In the genomic region with DNA sequence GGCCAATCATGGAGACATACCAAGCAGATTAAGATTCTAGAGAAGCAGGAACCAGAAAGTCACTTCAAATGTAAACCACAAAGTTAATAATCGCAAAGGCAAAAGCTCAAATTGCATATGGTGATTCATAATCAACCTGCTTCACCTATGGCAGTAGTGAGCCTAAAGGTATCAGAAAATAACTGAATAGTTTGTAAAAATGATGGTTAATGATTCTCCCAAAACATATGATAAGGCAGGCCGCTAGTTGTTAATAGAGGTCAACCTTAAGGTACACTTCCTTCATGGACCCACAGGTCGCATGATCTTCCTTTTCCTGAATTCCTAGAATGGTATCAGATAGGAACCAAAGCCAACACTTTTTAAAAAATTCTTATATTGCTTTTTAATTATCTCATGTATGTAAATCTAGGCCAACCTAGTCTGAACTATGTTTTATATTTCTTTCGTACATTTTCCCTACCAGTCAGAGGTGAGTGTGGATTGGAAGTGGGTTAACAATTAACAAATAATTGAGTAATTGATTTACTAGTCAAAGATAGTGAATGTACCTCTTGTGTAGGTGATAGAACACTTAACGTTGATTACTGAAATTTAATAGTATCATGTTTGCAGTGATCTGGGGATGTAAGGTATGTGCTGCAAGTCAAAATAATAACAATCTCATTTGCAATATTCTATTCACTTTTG, we compare ENCODE assay signal across 21 cellular contexts. TPM values are rescaled to one million over a fixed set of nuclear protein-coding genes. Genes with fewer than 3 reads are reported as not detected.
A peak's percentile ranks its signal among the peaks of the same experiment; 100 is the strongest.
DNase-seq lines count a peak whose midpoint lies in the region; ATAC-seq, FAIRE-seq and TF ChIP-seq lines count a peak whose summit lies in the region.
"Had no signal": no experiment of that assay in that cellular context is flagged by ENCODE, and none has a peak within 500 bp of the region (broad histone marks: within the 10 kb centered on the region; RNA-seq: fewer than 3 reads in every experiment).

No MANE protein-coding gene starts in this region.

- H3K36me3 Mint-ChIP-seq in activated CD4-positive, alpha-beta T cell treated with anti-CD3 and anti-CD28 coated beads for 36 hours (ENCODE audit: low read depth) = no peaks in the 10 kb centered on the region
- H3K36me3 Mint-ChIP-seq: mesothelial cell of epicardium had no signal

- no peak overlapping the region for H2AFZ ChIP-seq in keratinocyte (ENCODE audit: control insufficient read depth, low read length)

- TF ChIP-seq CTCF in keratinocyte (optimal IDR thresholded peaks at IDR 0.05 in 1 of 3, IDR thresholded peaks at IDR 0.05 in 1 of 3, conservative IDR thresholded peaks at IDR 0.05 in 1 of 3; ENCODE audit: extremely low read depth in 1 of 3, insufficient read depth in 2 of 3, low read length in 3 of 3) = no peak

- no peaks in the 10 kb centered on the region for H3K27me3 ChIP-seq in keratinocyte (ENCODE audit: control insufficient read depth, extremely low read depth, insufficient read depth, low read length)
- H3K27me3 ChIP-seq: BLaER1 treated with 17β-estradiol and CSF1 and Interleukin-3, amounts not matched to agents 10 nM and 100 nM; SJCRH30; upper lobe of left lung had no signal

- H4K20me1 ChIP-seq in keratinocyte (ENCODE audit: control insufficient read depth, extremely low read depth, insufficient read depth, low read length) = no peaks in the 10 kb centered on the region
- H4K20me1 ChIP-seq: BLaER1 treated with 17β-estradiol and CSF1 and Interleukin-3, amounts not matched to agents 10 nM and 100 nM had no signal

- no peaks in the 10 kb centered on the region for H3K9me1 ChIP-seq in keratinocyte (ENCODE audit: control insufficient read depth, extremely low read depth, insufficient read depth, low read length)

- intact Hi-C loops in activated CD4-positive, alpha-beta T cell treated with anti-CD3 and anti-CD28 coated beads for 36 hours (cut with DNase I, micrococcal nuclease) = no loop called here

- H3K9me3 Mint-ChIP-seq in activated CD4-positive, alpha-beta T cell treated with anti-CD3 and anti-CD28 coated beads for 36 hours (ENCODE audit: low read depth) = no peaks in the 10 kb centered on the region

- dilution Hi-C loops in keratinocyte (cut with MboI; ENCODE audit: extremely low pct_ligation_motif_present, low sequenced_read_pairs) = no loop called here

- peaks cover 8% of the 10 kb centered on the region for H3K4me1 ChIP-seq in keratinocyte (ENCODE audit: control insufficient read depth, extremely low read depth, insufficient read depth, low read length)
- H3K4me1 ChIP-seq: BLaER1 treated with 17β-estradiol and CSF1 and Interleukin-3, amounts not matched to agents 10 nM and 100 nM; SJCRH30; upper lobe of left lung had no signal

- no peak overlapping the region for H3K9ac ChIP-seq in keratinocyte (ENCODE audit: control insufficient read depth, extremely low read depth, insufficient read depth, low read length)
- H3K9ac ChIP-seq: BLaER1 treated with 17β-estradiol and CSF1 and Interleukin-3, amounts not matched to agents 10 nM and 100 nM had no signal

- no peaks in the 10 kb centered on the region for H3K79me2 ChIP-seq in keratinocyte (ENCODE audit: control insufficient read depth, insufficient read depth, low read length)

- peak; percentile 60 for ATAC-seq in GM21528 (IDR thresholded peaks at IDR 0.05; ENCODE audit: low FRiP score, unreplicated experiment)
- peak; percentile 73 for ATAC-seq in HG03196 (IDR thresholded peaks at IDR 0.05; ENCODE audit: unreplicated experiment)
- no peak for ATAC-seq in activated CD4-positive, alpha-beta T cell treated with anti-CD3 and anti-CD28 coated beads for 36 hours
- no peak for ATAC-seq in GM18520 (IDR thresholded peaks at IDR 0.05; ENCODE audit: unreplicated experiment)
- ATAC-seq: activated CD4-positive, CD25-positive, alpha-beta regulatory T cell treated with anti-CD3 and anti-CD28 coated beads, Interleukin-2, amount 50 U/mL, for 24 hours; stimulated activated naive CD8-positive, alpha-beta T cell treated with anti-CD3 and anti-CD28 coated beads, Interleukin-15, Interleukin-2, amounts not matched to agents 100 U/mL and 50 U/mL, for 24 hours had no signal

- no peak overlapping the region for H3K27ac ChIP-seq in keratinocyte (ENCODE audit: control insufficient read depth, insufficient read depth, low read length)
- H3K27ac ChIP-seq: BLaER1 treated with 17β-estradiol and CSF1 and Interleukin-3, amounts not matched to agents 10 nM and 100 nM; SJCRH30; upper lobe of left lung had no signal

- peaks cover 12% of the 10 kb centered on the region for H3K27me3 Mint-ChIP-seq in activated CD4-positive, alpha-beta T cell treated with anti-CD3 and anti-CD28 coated beads for 36 hours

- DNase-seq in GM18507 (ENCODE audit: extremely low spot score, insufficient read length, low read depth) (no peak), keratinocyte (ENCODE audit: low read depth, low spot score) (no peak), NOMO-1 (lab: John Stamatoyannopoulos, UW; ENCODE audit: unreplicated experiment in 2 of 2) (no peak), NCI-H2196 treated with DMSO at 0.1 percent for 48 hours (lab: John Stamatoyannopoulos, UW; ENCODE audit: unreplicated experiment) (no peak)
- no peak for DNase-seq in activated CD4-positive, alpha-beta T cell treated with anti-CD3 and anti-CD28 coated beads for 36 hours
- DNase-seq: activated effector memory CD4-positive, alpha-beta T cell treated with anti-CD3 and anti-CD28 coated beads, Interleukin-2, amount 50 U/mL, for 16 hours; cerebellar nuclear complex; DMS153; NCI-H1930; NCI-H524; SJCRH30; stimulated activated naive CD8-positive, alpha-beta T cell treated with anti-CD3 and anti-CD28 coated beads, Interleukin-15, Interleukin-2, amounts not matched to agents 100 U/mL and 50 U/mL, for 24 hours; upper lobe of left lung had no signal

- no peak overlapping the region for H3K27ac Mint-ChIP-seq in activated CD4-positive, alpha-beta T cell treated with anti-CD3 and anti-CD28 coated beads for 36 hours
- H3K27ac Mint-ChIP-seq: mesothelial cell of epicardium had no signal

- POLR2A ChIA-PET in activated CD4-positive, alpha-beta T cell treated with anti-CD3 and anti-CD28 coated beads for 36 hours (lab: Charles Lee) = no interaction called here

- no peaks in the 10 kb centered on the region for H3K4me1 Mint-ChIP-seq in activated CD4-positive, alpha-beta T cell treated with anti-CD3 and anti-CD28 coated beads for 36 hours
- H3K4me1 Mint-ChIP-seq: mesothelial cell of epicardium had no signal

- H3K4me3 Mint-ChIP-seq in activated CD4-positive, alpha-beta T cell treated with anti-CD3 and anti-CD28 coated beads for 36 hours = no peak overlapping the region
- H3K4me3 Mint-ChIP-seq: mesothelial cell of epicardium had no signal

- H3K4me2 ChIP-seq in keratinocyte (ENCODE audit: control insufficient read depth, extremely low read depth, insufficient read depth, low read depth, low read length) = no peak overlapping the region
- H3K4me2 ChIP-seq: BLaER1 treated with 17β-estradiol and CSF1 and Interleukin-3, amounts not matched to agents 10 nM and 100 nM had no signal

- no peaks in the 10 kb centered on the region for H3K36me3 ChIP-seq in keratinocyte (ENCODE audit: control insufficient read depth in 2 of 2, extremely low read depth in 1 of 2, insufficient read depth in 2 of 2, low read length in 2 of 2)
- H3K36me3 ChIP-seq: BLaER1 treated with 17β-estradiol and CSF1 and Interleukin-3, amounts not matched to agents 10 nM and 100 nM; SJCRH30; upper lobe of left lung had no signal

- CTCF ChIA-PET in activated CD4-positive, alpha-beta T cell treated with anti-CD3 and anti-CD28 coated beads for 36 hours (lab: Charles Lee) = no interaction called here

- no peak overlapping the region for H3K4me3 ChIP-seq in keratinocyte (ENCODE audit: control insufficient read depth in 2 of 3, extremely low read depth in 1 of 3, insufficient read depth in 2 of 3, low read depth in 1 of 3, low read length in 3 of 3)
- H3K4me3 ChIP-seq: BLaER1 treated with 17β-estradiol and CSF1 and Interleukin-3, amounts not matched to agents 10 nM and 100 nM; SJCRH30; upper lobe of left lung had no signal

- H3K9me3 ChIP-seq in keratinocyte (ENCODE audit: control insufficient read depth, low read depth, low read length) = no peaks in the 10 kb centered on the region
- H3K9me3 ChIP-seq: BLaER1 treated with 17β-estradiol and CSF1 and Interleukin-3, amounts not matched to agents 10 nM and 100 nM; SJCRH30; upper lobe of left lung had no signal

- FAIRE-seq in GM18507 (lab: Jason Lieb, UNC) = peak; percentile 81
- FAIRE-seq in keratinocyte (lab: Jason Lieb, UNC) = peak; percentile 49
- FAIRE-seq: A204.1 had no signal

RNA-seq across cellular contexts. Expression of gene TAAR2, which starts 16.4 kb away (rescaled TPM):
- polyA plus RNA-seq in keratinocyte = not detected in 3 replicates
- not detected for polyA plus RNA-seq in keratinocyte (2011; ENCODE audit: low read depth)
- not detected in 2 replicates for polyA plus RNA-seq in keratinocyte (2011; cell fraction: cytosol; rRNA removed)
- not detected in 2 replicates for polyA plus RNA-seq in keratinocyte (2011; cell fraction: nucleus; rRNA removed)
- polyA plus RNA-seq in keratinocyte (2012; ENCODE audit: low replicate concordance) = not detected in 2 replicates
- polyA minus RNA-seq in keratinocyte = not detected in 3 replicates
- not detected for polyA minus RNA-seq in keratinocyte (2011; cell fraction: cytosol; rRNA and poly(A)+ RNA removed)
- polyA minus RNA-seq in keratinocyte (2011; cell fraction: nucleus; rRNA and poly(A)+ RNA removed) = not detected in 2 replicates
- total RNA-seq in activated CD4-positive, alpha-beta T cell treated with anti-CD3 and anti-CD28 coated beads for 36 hours = not detected
- total RNA-seq: mesothelial cell of epicardium, SJCRH30, upper lobe of left lung had no signal
- polyA plus RNA-seq: neural cell had no signal

RNA-seq across cellular contexts. Expression of gene TAAR5, which starts 18.1 kb away (rescaled TPM):
- polyA plus RNA-seq in keratinocyte = not detected in 3 replicates
- polyA plus RNA-seq in keratinocyte (2011; ENCODE audit: low read depth) = not detected
- not detected in 2 replicates for polyA plus RNA-seq in keratinocyte (2011; cell fraction: cytosol; rRNA removed)
- polyA plus RNA-seq in keratinocyte (2011; cell fraction: nucleus; rRNA removed) = not detected in 2 replicates
- polyA plus RNA-seq in keratinocyte (2012; ENCODE audit: low replicate concordance) = not detected in 2 replicates
- polyA minus RNA-seq in keratinocyte = not detected in 3 replicates
- polyA minus RNA-seq in keratinocyte (2011; cell fraction: cytosol; rRNA and poly(A)+ RNA removed) = not detected
- polyA minus RNA-seq in keratinocyte (2011; cell fraction: nucleus; rRNA and poly(A)+ RNA removed) = not detected in 2 replicates
- not detected for total RNA-seq in activated CD4-positive, alpha-beta T cell treated with anti-CD3 and anti-CD28 coated beads for 36 hours
- total RNA-seq: mesothelial cell of epicardium, SJCRH30, upper lobe of left lung had no signal
- polyA plus RNA-seq: neural cell had no signal

RNA-seq across cellular contexts. Expression of gene TAAR6, which starts 37.6 kb away (rescaled TPM):
- polyA plus RNA-seq in keratinocyte = not detected in 3 replicates
- not detected for polyA plus RNA-seq in keratinocyte (2011; ENCODE audit: low read depth)
- not detected in 2 replicates for polyA plus RNA-seq in keratinocyte (2011; cell fraction: cytosol; rRNA removed)
- polyA plus RNA-seq in keratinocyte (2011; cell fraction: nucleus; rRNA removed) = not detected in 2 replicates
- not detected in 2 replicates for polyA plus RNA-seq in keratinocyte (2012; ENCODE audit: low replicate concordance)
- not detected in 3 replicates for polyA minus RNA-seq in keratinocyte
- not detected for polyA minus RNA-seq in keratinocyte (2011; cell fraction: cytosol; rRNA and poly(A)+ RNA removed)
- not detected in 2 replicates for polyA minus RNA-seq in keratinocyte (2011; cell fraction: nucleus; rRNA and poly(A)+ RNA removed)
- total RNA-seq in activated CD4-positive, alpha-beta T cell treated with anti-CD3 and anti-CD28 coated beads for 36 hours = not detected
- total RNA-seq: mesothelial cell of epicardium, SJCRH30, upper lobe of left lung had no signal
- polyA plus RNA-seq: neural cell had no signal

RNA-seq across cellular contexts. Expression of gene TAAR1, which starts 51.3 kb away (rescaled TPM):
- polyA plus RNA-seq in keratinocyte = not detected in 3 replicates
- polyA plus RNA-seq in keratinocyte (2011; ENCODE audit: low read depth) = not detected
- not detected in 2 replicates for polyA plus RNA-seq in keratinocyte (2011; cell fraction: cytosol; rRNA removed)
- not detected in 2 replicates for polyA plus RNA-seq in keratinocyte (2011; cell fraction: nucleus; rRNA removed)
- polyA plus RNA-seq in keratinocyte (2012; ENCODE audit: low replicate concordance) = not detected in 2 replicates
- polyA minus RNA-seq in keratinocyte = not detected in 3 replicates
- not detected for polyA minus RNA-seq in keratinocyte (2011; cell fraction: cytosol; rRNA and poly(A)+ RNA removed)
- not detected in 2 replicates for polyA minus RNA-seq in keratinocyte (2011; cell fraction: nucleus; rRNA and poly(A)+ RNA removed)
- total RNA-seq in activated CD4-positive, alpha-beta T cell treated with anti-CD3 and anti-CD28 coated beads for 36 hours = not detected
- total RNA-seq: mesothelial cell of epicardium, SJCRH30, upper lobe of left lung had no signal
- polyA plus RNA-seq: neural cell had no signal

RNA-seq across cellular contexts. Expression of gene TAAR8, which starts 55.2 kb away (rescaled TPM):
- not detected in 3 replicates for polyA plus RNA-seq in keratinocyte
- not detected for polyA plus RNA-seq in keratinocyte (2011; ENCODE audit: low read depth)
- polyA plus RNA-seq in keratinocyte (2011; cell fraction: cytosol; rRNA removed) = not detected in 2 replicates
- not detected in 2 replicates for polyA plus RNA-seq in keratinocyte (2011; cell fraction: nucleus; rRNA removed)
- not detected in 2 replicates for polyA plus RNA-seq in keratinocyte (2012; ENCODE audit: low replicate concordance)
- polyA minus RNA-seq in keratinocyte = not detected in 3 replicates
- polyA minus RNA-seq in keratinocyte (2011; cell fraction: cytosol; rRNA and poly(A)+ RNA removed) = not detected
- not detected in 2 replicates for polyA minus RNA-seq in keratinocyte (2011; cell fraction: nucleus; rRNA and poly(A)+ RNA removed)
- total RNA-seq in activated CD4-positive, alpha-beta T cell treated with anti-CD3 and anti-CD28 coated beads for 36 hours = not detected
- total RNA-seq: mesothelial cell of epicardium, SJCRH30, upper lobe of left lung had no signal
- polyA plus RNA-seq: neural cell had no signal

Comparison
In these comparisons a context has a peak if more than half of its experiments do, and no peak if none do; other contexts are left out.
1. ATAC-seq: peak in GM21528 (single experiment) and HG03196 (single experiment); none in activated CD4-positive, alpha-beta T cell treated with anti-CD3 and anti-CD28 coated beads for 36 hours (single experiment) and GM18520 (single experiment).